In the genomic region with DNA sequence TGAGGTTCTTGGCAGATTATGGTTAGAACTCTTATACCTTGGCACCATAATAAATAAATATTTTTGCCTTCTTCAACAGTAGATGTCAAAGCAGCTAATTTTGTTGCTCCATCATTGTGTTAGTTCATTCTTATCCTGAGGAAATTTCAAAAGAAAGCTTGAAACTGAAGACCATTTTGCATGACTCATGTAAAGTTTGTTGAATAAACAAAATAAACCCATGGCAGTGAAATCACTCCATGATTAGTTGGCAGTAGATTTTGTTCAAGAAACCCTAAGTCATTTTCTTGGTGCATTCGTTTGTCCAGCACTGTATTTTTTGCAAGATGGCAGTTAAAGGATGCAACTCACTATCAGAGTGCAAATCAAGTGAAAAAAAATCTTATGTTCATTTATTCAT, we compare ENCODE assay signal across 19 cellular contexts.
A peak's percentile ranks its signal among the peaks of the same experiment; 100 is the strongest.
DNase-seq lines count a peak whose midpoint lies in the region; ATAC-seq and TF ChIP-seq lines count a peak whose summit lies in the region.
"Had no signal": no experiment of that assay in that cellular context is flagged by ENCODE, and none has a peak within 500 bp of the region (broad histone marks: within the 10 kb centered on the region; RNA-seq: fewer than 3 reads in every experiment).

No MANE protein-coding gene starts in this region.

- H3K4me3 Mint-ChIP-seq in mesothelial cell of epicardium: no peak overlapping the region
- no peak overlapping the region for H3K4me3 Mint-ChIP-seq in WTC11
- H3K4me3 Mint-ChIP-seq: activated T-helper 17 cell treated with anti-CD3 and anti-CD28 coated beads, Interleukin-2, amount 50 U/mL, for 72 hours; memory B cell; neural crest cell; stimulated activated naive CD8-positive, alpha-beta T cell treated with anti-CD3 and anti-CD28 coated beads, Interleukin-15, amount 100 ng/mL, for 72 hours had no signal

- no peak for ATAC-seq in WTC11
- ATAC-seq: activated CD4-positive, CD25-positive, alpha-beta regulatory T cell treated with anti-CD3 and anti-CD28 coated beads, Interleukin-2, amount 50 U/mL, for 24 hours; activated T-helper 17 cell treated with anti-CD3 and anti-CD28 coated beads, Interleukin-2, amount 50 U/mL, for 72 hours; stimulated activated naive CD8-positive, alpha-beta T cell treated with anti-CD3 and anti-CD28 coated beads, Interleukin-15, amount 100 ng/mL, for 72 hours had no signal

- CTCF ChIA-PET in WTC11 (lab: Charles Lee): interaction anchor here (1.0 to 2.7 kb wide), 2 partner anchors 57 to 263 kb away, joined by 3 to 8 read pairs; no protein-coding TSS in a partner anchor

- H3K9me3 Mint-ChIP-seq in mesothelial cell of epicardium: no peaks in the 10 kb centered on the region
- no peaks in the 10 kb centered on the region for H3K9me3 Mint-ChIP-seq in WTC11
- H3K9me3 Mint-ChIP-seq: activated T-helper 17 cell treated with anti-CD3 and anti-CD28 coated beads, Interleukin-2, amount 50 U/mL, for 72 hours; memory B cell; neural crest cell; stimulated activated naive CD8-positive, alpha-beta T cell treated with anti-CD3 and anti-CD28 coated beads, Interleukin-15, amount 100 ng/mL, for 72 hours had no signal

- H3K27ac Mint-ChIP-seq in mesothelial cell of epicardium (no peak overlapping the region), WTC11 (no peak overlapping the region)
- H3K27ac Mint-ChIP-seq: activated T-helper 17 cell treated with anti-CD3 and anti-CD28 coated beads, Interleukin-2, amount 50 U/mL, for 72 hours; memory B cell; stimulated activated naive CD8-positive, alpha-beta T cell treated with anti-CD3 and anti-CD28 coated beads, Interleukin-15, amount 100 ng/mL, for 72 hours had no signal

- POLR2A ChIA-PET in WTC11 (lab: Charles Lee): no interaction called here

- TF ChIP-seq CTCF in choroid plexus epithelial cell (conservative IDR thresholded peaks at IDR 0.05; ENCODE audit: low read depth, low read length): no peak
- no peak for TF ChIP-seq CTCF in mesothelial cell of epicardium (IDR thresholded peaks at IDR 0.05; ENCODE audit: unreplicated experiment)
- TF ChIP-seq CTCF in WTC11 (IDR thresholded peaks at IDR 0.05): no peak

- H3K27me3 Mint-ChIP-seq in mesothelial cell of epicardium (ENCODE audit: low read depth) (peaks cover 3% of the 10 kb centered on the region), WTC11 (ENCODE audit: low read depth) (no peaks in the 10 kb centered on the region)

- H3K4me1 Mint-ChIP-seq in mesothelial cell of epicardium (peaks cover 10% of the 10 kb centered on the region), WTC11 (peaks cover 46% of the 10 kb centered on the region)
- H3K4me1 Mint-ChIP-seq: activated T-helper 17 cell treated with anti-CD3 and anti-CD28 coated beads, Interleukin-2, amount 50 U/mL, for 72 hours; memory B cell; stimulated activated naive CD8-positive, alpha-beta T cell treated with anti-CD3 and anti-CD28 coated beads, Interleukin-15, amount 100 ng/mL, for 72 hours had no signal

- H3K36me3 Mint-ChIP-seq in mesothelial cell of epicardium: no peaks in the 10 kb centered on the region
- H3K36me3 Mint-ChIP-seq in WTC11: no peaks in the 10 kb centered on the region
- H3K36me3 Mint-ChIP-seq: memory B cell had no signal

- peak; percentile 36 for DNase-seq in AG08396 (ENCODE audit: low spot score)
- peak; percentile 77 for DNase-seq in M059J (ENCODE audit: low read depth)
- DNase-seq in choroid plexus epithelial cell (ENCODE audit: low read depth): peak; percentile 74
- peak; percentile 11 for DNase-seq in myocyte (ENCODE audit: low read depth)
- DNase-seq in anterior cingulate cortex (lab: John Stamatoyannopoulos, UW): no peak
- DNase-seq in Ammon's horn (ENCODE audit: low spot score): no peak
- DNase-seq in mesothelial cell of epicardium (ENCODE audit: low spot score in 2 of 2, unreplicated experiment in 2 of 2): no peak
- DNase-seq in WTC11 (ENCODE audit: low spot score): no peak
- DNase-seq: erythroblast; kidney; MV-4-11; NCI-H2029; NCI-H526; stimulated activated naive CD8-positive, alpha-beta T cell treated with anti-CD3 and anti-CD28 coated beads, Interleukin-15, amount 100 ng/mL, for 72 hours had no signal

- H3K4me3 ChIP-seq in choroid plexus epithelial cell (ENCODE audit: low read depth, low read length): no peak overlapping the region
- H3K4me3 ChIP-seq: hepatocyte had no signal

TF ChIP-seq in WTC11, 78 proteins besides CTCF, POLR2A, EP300 and RAD21:
- TF ChIP-seq NFYB (CRISPR knock-in tag; conservative IDR thresholded peaks at IDR 0.05; ENCODE audit: low read depth): no peak
- TF ChIP-seq NR2C2 (CRISPR knock-in tag; IDR thresholded peaks at IDR 0.05): no peak
- no peak for TF ChIP-seq ZNF263 (CRISPR knock-in tag; IDR thresholded peaks at IDR 0.05; ENCODE audit: low read depth)
- TF ChIP-seq ZNF396 (CRISPR knock-in tag; IDR thresholded peaks at IDR 0.05; ENCODE audit: borderline replicate concordance): no peak

Comparison
In these comparisons a context has a peak if more than half of its experiments do, and no peak if none do; other contexts are left out.
1. DNase-seq: peak in AG08396 (single experiment), M059J (single experiment), choroid plexus epithelial cell (single experiment) and myocyte (single experiment); none in anterior cingulate cortex (0 of 58), Ammon's horn (single experiment), mesothelial cell of epicardium (0 of 2) and WTC11 (single experiment).